ENCODE assay signal across 8 cellular contexts in genomic region chr2:88626171-88627054, GRCh38. TPM values are rescaled to one million over a fixed set of nuclear protein-coding genes. Genes with fewer than 3 reads are reported as not detected.
DNase-seq lines count a peak whose midpoint lies in the region; ATAC-seq and TF ChIP-seq lines count a peak whose summit lies in the region.

No MANE protein-coding gene starts in this region.

- peak overlapping the region; percentile 72 for H3K27ac ChIP-seq in SU-DHL-6 (ENCODE audit: low read depth, low read length)

- H3K27me3 ChIP-seq in SU-DHL-6 (ENCODE audit: low read length) (no peaks in the 10 kb centered on the region), skeletal muscle satellite cell (ENCODE audit: control insufficient read depth, insufficient read depth, low read length) (no peaks in the 10 kb centered on the region)

- TF ChIP-seq CTCF in GM13977 (IDR thresholded peaks at IDR 0.05; ENCODE audit: extremely low read depth, insufficient read depth, missing control alignments), result no peak
- TF ChIP-seq CTCF in SU-DHL-6 (IDR thresholded peaks at IDR 0.05; ENCODE audit: insufficient read depth, low read length, poor library complexity, severe bottlenecking), result no peak

- peak; percentile 0 for ATAC-seq in HG03039 (IDR thresholded peaks at IDR 0.05; ENCODE audit: unreplicated experiment)

- H3K9ac ChIP-seq in SU-DHL-6 (ENCODE audit: low read length) (peak overlapping the region; percentile 90), skeletal muscle satellite cell (ENCODE audit: low read depth, low read length) (peak overlapping the region; percentile 87)

- H3F3A ChIP-seq in SU-DHL-6 (ENCODE audit: insufficient read depth), result peaks cover 7% of the 10 kb centered on the region; the same call in 1 of the 2 replicates

- H3K4me2 ChIP-seq in SU-DHL-6 (ENCODE audit: low read depth, low read length, poor library complexity, severe bottlenecking), result peak overlapping the region; percentile 88
- peak overlapping the region; percentile 84 for H3K4me2 ChIP-seq in skeletal muscle satellite cell (ENCODE audit: low read length)

- H3K79me2 ChIP-seq in SU-DHL-6 (ENCODE audit: insufficient read depth, low read length), result peaks cover 61% of the 10 kb centered on the region

- peaks cover 3% of the 10 kb centered on the region; the same call in 1 of the 2 replicates for H4K20me1 ChIP-seq in SU-DHL-6 (ENCODE audit: low read depth, low read length)

- H3K4me3 ChIP-seq in SU-DHL-6 (ENCODE audit: insufficient read depth, low read length, poor library complexity, severe bottlenecking), result peak overlapping the region; percentile 91
- peak overlapping the region; percentile 86 for H3K4me3 ChIP-seq in iPS-11a (ENCODE audit: low read depth, low read length)
- H3K4me3 ChIP-seq in skeletal muscle satellite cell (ENCODE audit: low read length), result peak overlapping the region; percentile 88

- H3K4me1 ChIP-seq in skeletal muscle satellite cell (ENCODE audit: control insufficient read depth, insufficient read depth, low read length), result peaks cover 19% of the 10 kb centered on the region

- DNase-seq in GM13977 (ENCODE audit: low spot score) (peak; percentile 21), astrocyte of the hippocampus (ENCODE audit: low read depth, low spot score) (peak; percentile 31), CD1c-positive myeloid dendritic cell (ENCODE audit: extremely low spot score) (no peak), DMS114 treated with DMSO at 0.1 percent for 48 hours (lab: John Stamatoyannopoulos, UW; ENCODE audit: unreplicated experiment) (no peak)

- no peaks in the 10 kb centered on the region for H3K9me2 ChIP-seq in SU-DHL-6 (replicated peaks; ENCODE audit: insufficient read depth, low read length)

- peaks cover 4% of the 10 kb centered on the region; the same call in 1 of the 2 replicates for H3K36me3 ChIP-seq in SU-DHL-6 (ENCODE audit: low read length)
- H3K36me3 ChIP-seq in skeletal muscle satellite cell (ENCODE audit: insufficient read depth, low read length), result no peaks in the 10 kb centered on the region

- in situ Hi-C loops in GM13977 (cut with MboI; ENCODE audit: low pct_unique_long_range_greater_than_20kb, low sequenced_read_pairs, unreplicated experiment), result no loop called here

- H2AFZ ChIP-seq in SU-DHL-6 (ENCODE audit: low read depth, low read length, severe bottlenecking), result no peak overlapping the region

- H3K9me3 ChIP-seq in SU-DHL-6 (ENCODE audit: insufficient read depth, low read length) (no peaks in the 10 kb centered on the region), skeletal muscle satellite cell (replicated peaks; ENCODE audit: low read length) (no peaks in the 10 kb centered on the region)

RNA-seq across cellular contexts. Expression of gene EIF2AK3, which starts 0.9 kb away (rescaled TPM):
- total RNA-seq in skeletal muscle satellite cell (2012; rRNA removed), result 14.0 and 18.5 TPM in 2 replicates

Comparison
In these comparisons a context has a peak if more than half of its experiments do, and no peak if none do; other contexts are left out.
1. DNase-seq: peak in GM13977 (single experiment) and astrocyte of the hippocampus (single experiment); none in CD1c-positive myeloid dendritic cell (single experiment) and DMS114 treated with DMSO at 0.1 percent for 48 hours (single experiment).
2. Peak in every context shown above with its lines, with median percentiles within 50 percentile points of each other: H3K4me3 ChIP-seq.